Comparison of ENCODE assay signal across 10 cellular contexts in the genomic region with DNA sequence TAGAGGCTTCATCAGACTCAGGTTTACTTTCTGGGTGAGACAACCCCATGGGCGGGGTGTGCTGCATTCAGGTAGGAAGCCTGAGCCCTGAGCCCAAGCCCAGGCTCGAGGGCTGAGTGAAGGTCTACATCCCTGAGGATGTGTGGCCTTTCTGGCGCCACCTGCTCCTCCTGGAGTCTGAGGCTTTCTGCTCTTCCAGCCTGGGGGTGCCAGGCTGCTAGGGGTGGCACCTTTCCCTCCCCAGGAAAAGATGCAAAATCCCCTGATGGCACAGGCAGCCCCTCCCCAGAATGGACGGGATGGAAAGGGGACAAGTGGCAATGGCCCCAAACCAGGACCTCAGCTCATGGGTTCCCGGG. TPM values are rescaled to one million over a fixed set of nuclear protein-coding genes. Genes with fewer than 3 reads are reported as not detected.
A peak's percentile ranks its signal among the peaks of the same experiment; 100 is the strongest.
DNase-seq lines count a peak whose midpoint lies in the region; ATAC-seq and TF ChIP-seq lines count a peak whose summit lies in the region.
"Had no signal": no experiment of that assay in that cellular context is flagged by ENCODE, and none has a peak within 500 bp of the region (broad histone marks: within the 10 kb centered on the region; RNA-seq: fewer than 3 reads in every experiment).

No MANE protein-coding gene starts in this region.

- H3K9ac ChIP-seq in iPS-15b (ENCODE audit: low read depth, low read length) (peak overlapping the region; percentile 2), smooth muscle cell (ENCODE audit: low read depth) (no peak overlapping the region)

- ATAC-seq in GM19328 (IDR thresholded peaks at IDR 0.05; ENCODE audit: unreplicated experiment) = no peak

- intact Hi-C loops in PC-9 (cut with micrococcal nuclease; ENCODE audit: unreplicated experiment) = no loop called here

- peak; percentile 50 for DNase-seq in DMS53 (lab: John Stamatoyannopoulos, UW)
- no peak for DNase-seq in DMS53 treated with DMSO at 0.1 percent for 48 hours (lab: John Stamatoyannopoulos, UW; ENCODE audit: unreplicated experiment)
- no peak for DNase-seq in PC-9
- no peak for DNase-seq in smooth muscle cell (lab: John Stamatoyannopoulos, UW; ENCODE audit: unreplicated experiment)
- no peak for DNase-seq in hepatic stellate cell (ENCODE audit: low spot score)
- DNase-seq in 8988T = no peak

- H3K4me2 ChIP-seq in PC-9 (peak overlapping the region; percentile 75), smooth muscle cell (peak overlapping the region; percentile 83)

- H4K20me1 ChIP-seq in PC-9 (ENCODE audit: insufficient read depth) (no peaks in the 10 kb centered on the region), smooth muscle cell (ENCODE audit: low read depth) (peaks cover 4% of the 10 kb centered on the region)

- H3K27me3 ChIP-seq in PC-9 (ENCODE audit: insufficient read depth, low read depth) (no peaks in the 10 kb centered on the region), iPS-15b (ENCODE audit: control insufficient read depth, insufficient read depth, low read length) (no peaks in the 10 kb centered on the region), smooth muscle cell (ENCODE audit: low read depth) (no peaks in the 10 kb centered on the region)

- POLR2A ChIA-PET in PC-9 (lab: Charles Lee; ENCODE audit: unreplicated experiment) = no interaction called here

- 74% methylated on average over 5 of the region's 5 CpGs for WGBS in smooth muscle cell (ENCODE audit: low lambda C conversion rate)

- H3K4me1 ChIP-seq in PC-9 (replicated peaks; ENCODE audit: insufficient read depth) (no peaks in the 10 kb centered on the region), iPS-15b (ENCODE audit: control insufficient read depth, insufficient read depth, low read length) (peaks cover 5% of the 10 kb centered on the region), smooth muscle cell (ENCODE audit: low read depth) (peaks cover 3% of the 10 kb centered on the region)

- H3K9me2 ChIP-seq in PC-9 (ENCODE audit: insufficient read depth) = no peaks in the 10 kb centered on the region

- no TSS peak for BruUV-seq in PC-9 (replicated peaks; lab: Mats Ljungman, UMichigan)

- H3K79me2 ChIP-seq in PC-9 (ENCODE audit: low read depth) (no peaks in the 10 kb centered on the region), smooth muscle cell (ENCODE audit: low read depth) (no peaks in the 10 kb centered on the region)

- no peaks in the 10 kb centered on the region for H3K9me3 ChIP-seq in PC-9 (ENCODE audit: insufficient read depth, low read depth)
- H3K9me3 ChIP-seq in iPS-15b (ENCODE audit: control insufficient read depth, insufficient read depth, low read length) = no peaks in the 10 kb centered on the region
- no peaks in the 10 kb centered on the region for H3K9me3 ChIP-seq in smooth muscle cell (replicated peaks; ENCODE audit: low read depth)

- H3K36me3 ChIP-seq in PC-9 (ENCODE audit: low read depth) = no peaks in the 10 kb centered on the region
- H3K36me3 ChIP-seq in iPS-15b (ENCODE audit: control insufficient read depth, insufficient read depth, low read length) = no peaks in the 10 kb centered on the region
- no peaks in the 10 kb centered on the region for H3K36me3 ChIP-seq in smooth muscle cell (ENCODE audit: low read depth)

- H3K4me3 ChIP-seq in PC-9 (no peak overlapping the region), iPS-15b (ENCODE audit: low read depth, low read length) (peak overlapping the region; percentile 15), smooth muscle cell (no peak overlapping the region)

- H3F3A ChIP-seq in PC-9 (ENCODE audit: insufficient read depth, low read depth) (no peaks in the 10 kb centered on the region), smooth muscle cell (ENCODE audit: low read depth) (no peaks in the 10 kb centered on the region)

- TF ChIP-seq CTCF in PC-9 (conservative IDR thresholded peaks at IDR 0.05) (no peak), smooth muscle cell (IDR thresholded peaks at IDR 0.05; ENCODE audit: borderline replicate concordance, insufficient read depth, poor library complexity, severe bottlenecking) (no peak)

- no peak overlapping the region for H3K27ac ChIP-seq in PC-9
- H3K27ac ChIP-seq in smooth muscle cell (ENCODE audit: low read depth) = no peak overlapping the region
- H3K27ac ChIP-seq: 22Rv1, HL-60 had no signal

- no peak overlapping the region for H2AFZ ChIP-seq in PC-9
- no peak overlapping the region for H2AFZ ChIP-seq in smooth muscle cell (ENCODE audit: low read depth)

- CTCF ChIA-PET in PC-9 (lab: Charles Lee) = interaction anchor here (0.5 to 1.1 kb wide), 3 partner anchors 11 to 74 kb away, joined by 3 to 4 read pairs (median 4); no protein-coding TSS in a partner anchor

RNA-seq across cellular contexts. Expression of a gene that starts 44.4 kb away (rescaled TPM):
- total RNA-seq in PC-9 (2021) (307 and 361 TPM in 2 replicates), smooth muscle cell (73.5 and 97.2 TPM in 2 replicates)
- 38.6 and 53.7 TPM in 2 replicates for polyA plus RNA-seq in smooth muscle cell

RNA-seq across cellular contexts. Expression of a gene that starts 60.0 kb away (rescaled TPM):
- not detected in 2 replicates for total RNA-seq in PC-9 (2021)
- 0.94 and 4.2 TPM in 2 replicates for total RNA-seq in smooth muscle cell
- polyA plus RNA-seq in smooth muscle cell = 0.70 and 3.3 TPM in 2 replicates
